In genomic region chr1:149845416-149845815, GRCh38 we compare ENCODE assay signal across 11 cellular contexts. TPM values are rescaled to one million over a fixed set of nuclear protein-coding genes. Genes with fewer than 3 reads are reported as not detected.
A peak's percentile ranks its signal among the peaks of the same experiment; 100 is the strongest.
DNase-seq lines count a peak whose midpoint lies in the region; ATAC-seq, FAIRE-seq and TF ChIP-seq lines count a peak whose summit lies in the region.
"Had no signal": no experiment of that assay in that cellular context is flagged by ENCODE, and none has a peak within 500 bp of the region (broad histone marks: within the 10 kb centered on the region; RNA-seq: fewer than 3 reads in every experiment).

No MANE protein-coding gene starts in this region.

- H3K27me3 Mint-ChIP-seq in activated CD8-positive, alpha-beta T cell treated with anti-CD3 and anti-CD28 coated beads, Interleukin-2, amount 10 ng/mL, durations not matched to agents 7 days and 5 days (ENCODE audit: low read depth): no peaks in the 10 kb centered on the region

- H3K9me3 Mint-ChIP-seq in activated CD8-positive, alpha-beta T cell treated with anti-CD3 and anti-CD28 coated beads, Interleukin-2, amount 10 ng/mL, durations not matched to agents 7 days and 5 days (ENCODE audit: insufficient read depth): no peaks in the 10 kb centered on the region

- H4K20me1 ChIP-seq in keratinocyte (ENCODE audit: control insufficient read depth, extremely low read depth, insufficient read depth, low read length): peaks cover 4% of the 10 kb centered on the region

- CTCF ChIA-PET in A673 (lab: Charles Lee): no interaction called here
- CTCF ChIA-PET in activated CD8-positive, alpha-beta T cell treated with anti-CD3 and anti-CD28 coated beads, Interleukin-2, amount 10 ng/mL, durations not matched to agents 7 days and 5 days (lab: Charles Lee): no interaction called here

- no peak for ATAC-seq in activated CD8-positive, alpha-beta T cell treated with anti-CD3 and anti-CD28 coated beads, Interleukin-2, amount 10 ng/mL, durations not matched to agents 7 days and 5 days
- ATAC-seq in HG02763 (IDR thresholded peaks at IDR 0.05; ENCODE audit: unreplicated experiment): no peak
- ATAC-seq: heart right ventricle had no signal

- H3K36me3 ChIP-seq in A673 (ENCODE audit: insufficient read depth, low read length, poor library complexity, severe bottlenecking) (no peaks in the 10 kb centered on the region), keratinocyte (ENCODE audit: control insufficient read depth in 2 of 2, extremely low read depth in 1 of 2, insufficient read depth in 2 of 2, low read length in 2 of 2) (peaks cover 0 to 1% of the 10 kb centered on the region in 2 experiments)

- dilution Hi-C loops in keratinocyte (cut with MboI; ENCODE audit: extremely low pct_ligation_motif_present, low sequenced_read_pairs): no loop called here

- peak overlapping the region; percentile 85 for H3K4me3 Mint-ChIP-seq in activated CD8-positive, alpha-beta T cell treated with anti-CD3 and anti-CD28 coated beads, Interleukin-2, amount 10 ng/mL, durations not matched to agents 7 days and 5 days

- POLR2A ChIA-PET in A673 (lab: Charles Lee; ENCODE audit: low non-redundant PET): no interaction called here
- POLR2A ChIA-PET in activated CD8-positive, alpha-beta T cell treated with anti-CD3 and anti-CD28 coated beads, Interleukin-2, amount 10 ng/mL, durations not matched to agents 7 days and 5 days (lab: Charles Lee): interaction anchor here (4.8 kb wide), 1 partner anchor 41 kb away, joined by 310 read pairs; a partner anchor contains a TSS

- H3K4me1 Mint-ChIP-seq in activated CD8-positive, alpha-beta T cell treated with anti-CD3 and anti-CD28 coated beads, Interleukin-2, amount 10 ng/mL, durations not matched to agents 7 days and 5 days (ENCODE audit: low read depth): peaks cover 43% of the 10 kb centered on the region

- intact Hi-C loops in A673 (cut with micrococcal nuclease; ENCODE audit: unreplicated experiment): no loop called here

- H3K4me1 ChIP-seq in A673 (ENCODE audit: insufficient read depth, low read length, poor library complexity, severe bottlenecking): peaks cover 27% of the 10 kb centered on the region
- H3K4me1 ChIP-seq in keratinocyte (ENCODE audit: control insufficient read depth, extremely low read depth, insufficient read depth, low read length): peaks cover 38% of the 10 kb centered on the region

- H3K4me3 ChIP-seq in A673 (ENCODE audit: low read depth, low read length, poor library complexity, severe bottlenecking) (no peak overlapping the region), keratinocyte (ENCODE audit: control insufficient read depth in 2 of 3, extremely low read depth in 1 of 3, insufficient read depth in 2 of 3, low read depth in 1 of 3, low read length in 3 of 3) (no peak overlapping the region)

- DNase-seq in A673 (ENCODE audit: low spot score) (no peak), HCEC 1CT (peak; percentile 0), keratinocyte (ENCODE audit: low read depth, low spot score) (no peak), DMS79 (lab: John Stamatoyannopoulos, UW) (no peak), LoVo (ENCODE audit: low spot score) (no peak), NCI-H748 treated with DMSO at 0.1 percent for 48 hours (lab: John Stamatoyannopoulos, UW) (no peak)
- DNase-seq in activated CD8-positive, alpha-beta T cell treated with anti-CD3 and anti-CD28 coated beads, Interleukin-2, amount 10 ng/mL, durations not matched to agents 7 days and 5 days: peak; percentile 34
- DNase-seq: activated effector memory CD4-positive, alpha-beta T cell treated with anti-CD3 and anti-CD28 coated beads, Interleukin-2, amount 50 U/mL, for 16 hours; heart right ventricle; NCI-H82 had no signal

- H3K4me2 ChIP-seq in keratinocyte (ENCODE audit: control insufficient read depth, extremely low read depth, insufficient read depth, low read depth, low read length): no peak overlapping the region

- peaks cover 56% of the 10 kb centered on the region for H3K36me3 Mint-ChIP-seq in activated CD8-positive, alpha-beta T cell treated with anti-CD3 and anti-CD28 coated beads, Interleukin-2, amount 10 ng/mL, durations not matched to agents 7 days and 5 days (ENCODE audit: low read depth)

- H3K27ac ChIP-seq in A673 (ENCODE audit: low read depth, low read length, poor library complexity, severe bottlenecking) (peak overlapping the region; percentile 78), keratinocyte (ENCODE audit: control insufficient read depth, insufficient read depth, low read length) (peak overlapping the region; percentile 91)

- no peak for FAIRE-seq in keratinocyte (lab: Jason Lieb, UNC)

- no peaks in the 10 kb centered on the region for H3K27me3 ChIP-seq in A673 (replicated peaks; ENCODE audit: insufficient read depth, low read depth, low read length, poor library complexity)
- no peaks in the 10 kb centered on the region for H3K27me3 ChIP-seq in keratinocyte (ENCODE audit: control insufficient read depth, extremely low read depth, insufficient read depth, low read length)
- H3K27me3 ChIP-seq: heart right ventricle had no signal

- peaks cover 52% of the 10 kb centered on the region for H3K79me2 ChIP-seq in keratinocyte (ENCODE audit: control insufficient read depth, insufficient read depth, low read length)

- TF ChIP-seq CTCF in A673 (conservative IDR thresholded peaks at IDR 0.05; ENCODE audit: low read depth, low read length): no peak
- TF ChIP-seq CTCF in keratinocyte (optimal IDR thresholded peaks at IDR 0.05 in 1 of 3, IDR thresholded peaks at IDR 0.05 in 1 of 3, conservative IDR thresholded peaks at IDR 0.05 in 1 of 3; ENCODE audit: extremely low read depth in 1 of 3, insufficient read depth in 2 of 3, low read length in 3 of 3): no peak

- BruUV-seq in A673 (replicated peaks; lab: Mats Ljungman, UMichigan): no TSS peak

- H3K9ac ChIP-seq in keratinocyte (ENCODE audit: control insufficient read depth, extremely low read depth, insufficient read depth, low read length): no peak overlapping the region

- H3K9me1 ChIP-seq in keratinocyte (ENCODE audit: control insufficient read depth, extremely low read depth, insufficient read depth, low read length): peaks cover 2% of the 10 kb centered on the region

- no peak overlapping the region for H2AFZ ChIP-seq in keratinocyte (ENCODE audit: control insufficient read depth, low read length)

- H3K9me3 ChIP-seq in A673 (ENCODE audit: low read depth, low read length, poor library complexity, severe bottlenecking): no peaks in the 10 kb centered on the region
- H3K9me3 ChIP-seq in keratinocyte (ENCODE audit: control insufficient read depth, low read depth, low read length): no peaks in the 10 kb centered on the region
- H3K9me3 ChIP-seq: heart right ventricle had no signal

- H3K27ac Mint-ChIP-seq in activated CD8-positive, alpha-beta T cell treated with anti-CD3 and anti-CD28 coated beads, Interleukin-2, amount 10 ng/mL, durations not matched to agents 7 days and 5 days: peak overlapping the region; percentile 97

RNA-seq across cellular contexts. Expression of gene BOLA1, which starts 54.0 kb away (rescaled TPM):
- 15.7 and 18.8 TPM in 2 replicates for total RNA-seq in A673 (2021)
- total RNA-seq in activated CD8-positive, alpha-beta T cell treated with anti-CD3 and anti-CD28 coated beads, Interleukin-2, amount 10 ng/mL, durations not matched to agents 7 days and 5 days: 10 to 100 TPM; 20.8 to 24.5 TPM
- 9.5 to 15.4 TPM (median 13.8 TPM) in 3 replicates for polyA plus RNA-seq in keratinocyte
- polyA plus RNA-seq in keratinocyte (2011; ENCODE audit: low read depth): 8.4 TPM
- 8.7 and 15.9 TPM in 2 replicates for polyA plus RNA-seq in keratinocyte (2011; cell fraction: cytosol; rRNA removed)
- polyA plus RNA-seq in keratinocyte (2011; cell fraction: nucleus; rRNA removed): 10.7 and 13.0 TPM in 2 replicates
- polyA plus RNA-seq in keratinocyte (2012; ENCODE audit: low replicate concordance): 9.5 and 17.6 TPM in 2 replicates
- 1.9 to 2.2 TPM in 2 of 3 replicates, not detected in the other for polyA minus RNA-seq in keratinocyte
- polyA minus RNA-seq in keratinocyte (2011; cell fraction: cytosol; rRNA and poly(A)+ RNA removed): 5.0 TPM
- polyA minus RNA-seq in keratinocyte (2011; cell fraction: nucleus; rRNA and poly(A)+ RNA removed): 2.6 and 3.3 TPM in 2 replicates

Comparison
In these comparisons a context has a peak if more than half of its experiments do, and no peak if none do; other contexts are left out.
1. DNase-seq: peak in HCEC 1CT (single experiment) and activated CD8-positive, alpha-beta T cell treated with anti-CD3 and anti-CD28 coated beads, Interleukin-2, amount 10 ng/mL, durations not matched to agents 7 days and 5 days (single experiment); none in A673 (single experiment), keratinocyte (single experiment), DMS79 (single experiment), LoVo (single experiment) and NCI-H748 treated with DMSO at 0.1 percent for 48 hours (single experiment).